In the genomic region with DNA sequence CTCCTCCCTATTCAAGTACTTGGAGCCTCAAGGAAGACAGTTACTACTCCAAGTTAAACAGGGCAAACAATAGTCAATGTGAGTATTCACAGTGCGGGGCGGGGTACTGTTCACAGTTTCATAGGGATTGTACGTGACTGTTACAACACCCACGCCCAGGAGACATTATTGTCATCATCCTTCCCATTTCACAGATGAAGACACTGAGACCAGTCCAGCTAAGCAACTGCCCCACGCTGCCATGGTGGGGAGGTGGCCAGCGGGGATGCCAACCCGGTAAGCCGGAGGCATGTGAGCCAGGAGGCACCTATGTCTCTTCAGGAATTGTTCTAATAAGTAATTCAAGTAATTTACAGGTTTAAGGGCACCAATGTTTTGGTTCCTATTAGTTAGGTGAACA, we compare ENCODE assay signal across 8 cellular contexts. TPM values are rescaled to one million over a fixed set of nuclear protein-coding genes. Genes with fewer than 3 reads are reported as not detected.
A peak's percentile ranks its signal among the peaks of the same experiment; 100 is the strongest.
DNase-seq lines count a peak whose midpoint lies in the region; ATAC-seq, FAIRE-seq and TF ChIP-seq lines count a peak whose summit lies in the region.

No MANE protein-coding gene starts in this region.

- ATAC-seq in activated T-cell treated with anti-CD3 and anti-CD28 coated beads, Interleukin-2, amount 50 U/mL, for 4 hours = no peak
- no peak for ATAC-seq in activated B cell treated with CpG ODN at 0.5 μM for 24 hours (ENCODE audit: low read depth)
- no peak for ATAC-seq in stimulated activated naive B cell treated with anti-CD40 and anti-IgM and Interleukin-4, amounts not matched to agents 10 μg/mL and 1 μg/mL and 100 μg/mL, for 72 hours (replicated peaks)
- ATAC-seq in HG02870 (IDR thresholded peaks at IDR 0.05; ENCODE audit: unreplicated experiment) = no peak
- ATAC-seq in HG03025 (IDR thresholded peaks at IDR 0.05; ENCODE audit: low FRiP score, unreplicated experiment) = no peak

- no peak overlapping the region for H3K27ac Mint-ChIP-seq in activated B cell treated with CpG ODN at 0.5 μM for 24 hours
- H3K27ac Mint-ChIP-seq in glutamatergic neuron (ENCODE audit: unreplicated experiment) = no peak overlapping the region
- H3K27ac Mint-ChIP-seq in stimulated activated naive B cell treated with anti-CD40 and anti-IgM and Interleukin-4, amounts not matched to agents 10 μg/mL and 1 μg/mL and 100 μg/mL, for 72 hours = no peak overlapping the region

- no peak for DNase-seq in activated T-cell treated with anti-CD3 and anti-CD28 coated beads, Interleukin-2, amount 50 U/mL, for 4 hours
- no peak for DNase-seq in activated T-cell treated with anti-CD3 and anti-CD28 coated beads, Interleukin-2, amount 50 U/mL, for 1 hour
- DNase-seq in activated B cell treated with CpG ODN at 0.5 μM for 24 hours (no peak), glutamatergic neuron (no peak), GM12892 (ENCODE audit: insufficient read length) (no peak)
- DNase-seq in stimulated activated naive B cell treated with anti-CD40 and anti-IgM and Interleukin-4, amounts not matched to agents 10 μg/mL and 1 μg/mL and 100 μg/mL, for 72 hours = no peak

- peak overlapping the region; percentile 95 for H3K4me3 Mint-ChIP-seq in activated T-cell treated with anti-CD3 and anti-CD28 coated beads, Interleukin-2, amount 50 U/mL, for 4 hours
- peak overlapping the region; percentile 97 for H3K4me3 Mint-ChIP-seq in activated B cell treated with CpG ODN at 0.5 μM for 24 hours
- peak overlapping the region; percentile 98 for H3K4me3 Mint-ChIP-seq in glutamatergic neuron (ENCODE audit: unreplicated experiment)
- H3K4me3 Mint-ChIP-seq in stimulated activated naive B cell treated with anti-CD40 and anti-IgM and Interleukin-4, amounts not matched to agents 10 μg/mL and 1 μg/mL and 100 μg/mL, for 72 hours = peak overlapping the region; percentile 93 to 99

- H3K36me3 Mint-ChIP-seq in activated T-cell treated with anti-CD3 and anti-CD28 coated beads, Interleukin-2, amount 50 U/mL, for 4 hours (ENCODE audit: insufficient read depth) = no peaks in the 10 kb centered on the region
- peaks cover 7% of the 10 kb centered on the region for H3K36me3 Mint-ChIP-seq in activated B cell treated with CpG ODN at 0.5 μM for 24 hours (ENCODE audit: low read depth)
- no peaks in the 10 kb centered on the region for H3K36me3 Mint-ChIP-seq in glutamatergic neuron (ENCODE audit: unreplicated experiment)
- peaks cover 2 to 3% of the 10 kb centered on the region in 2 donors for H3K36me3 Mint-ChIP-seq in stimulated activated naive B cell treated with anti-CD40 and anti-IgM and Interleukin-4, amounts not matched to agents 10 μg/mL and 1 μg/mL and 100 μg/mL, for 72 hours

- no peak for TF ChIP-seq POLR2A in GM12892 (IDR thresholded peaks at IDR 0.05; ENCODE audit: low read depth, low read length)

- intact Hi-C loops in activated B cell treated with CpG ODN at 0.5 μM for 24 hours (cut with micrococcal nuclease) = no loop called here

- FAIRE-seq in GM12892 (lab: Jason Lieb, UNC) = no peak

- H3K27me3 Mint-ChIP-seq in activated T-cell treated with anti-CD3 and anti-CD28 coated beads, Interleukin-2, amount 50 U/mL, for 4 hours (ENCODE audit: low read depth) = peaks cover 2% of the 10 kb centered on the region
- H3K27me3 Mint-ChIP-seq in activated B cell treated with CpG ODN at 0.5 μM for 24 hours = peaks cover 7% of the 10 kb centered on the region
- peaks cover 4% of the 10 kb centered on the region for H3K27me3 Mint-ChIP-seq in glutamatergic neuron (ENCODE audit: unreplicated experiment)
- H3K27me3 Mint-ChIP-seq in stimulated activated naive B cell treated with anti-CD40 and anti-IgM and Interleukin-4, amounts not matched to agents 10 μg/mL and 1 μg/mL and 100 μg/mL, for 72 hours = peaks cover 4 to 6% of the 10 kb centered on the region in 2 donors

- peaks cover 20% of the 10 kb centered on the region for H3K4me1 Mint-ChIP-seq in activated T-cell treated with anti-CD3 and anti-CD28 coated beads, Interleukin-2, amount 50 U/mL, for 4 hours (ENCODE audit: low read depth)
- H3K4me1 Mint-ChIP-seq in activated B cell treated with CpG ODN at 0.5 μM for 24 hours (peaks cover 22% of the 10 kb centered on the region), glutamatergic neuron (ENCODE audit: low read depth, unreplicated experiment) (peaks cover 6% of the 10 kb centered on the region)
- peaks cover 7 to 23% of the 10 kb centered on the region in 2 donors for H3K4me1 Mint-ChIP-seq in stimulated activated naive B cell treated with anti-CD40 and anti-IgM and Interleukin-4, amounts not matched to agents 10 μg/mL and 1 μg/mL and 100 μg/mL, for 72 hours

- POLR2A ChIA-PET in activated B cell treated with CpG ODN at 0.5 μM for 24 hours (lab: Charles Lee) = no interaction called here

- H3K9me3 Mint-ChIP-seq in activated T-cell treated with anti-CD3 and anti-CD28 coated beads, Interleukin-2, amount 50 U/mL, for 4 hours = no peaks in the 10 kb centered on the region
- H3K9me3 Mint-ChIP-seq in activated B cell treated with CpG ODN at 0.5 μM for 24 hours (no peaks in the 10 kb centered on the region), glutamatergic neuron (ENCODE audit: unreplicated experiment) (no peaks in the 10 kb centered on the region)
- H3K9me3 Mint-ChIP-seq in stimulated activated naive B cell treated with anti-CD40 and anti-IgM and Interleukin-4, amounts not matched to agents 10 μg/mL and 1 μg/mL and 100 μg/mL, for 72 hours = no peaks in the 10 kb centered on the region

- TF ChIP-seq CTCF in activated B cell treated with CpG ODN at 0.5 μM for 24 hours (IDR thresholded peaks at IDR 0.05) (no peak), glutamatergic neuron (IDR thresholded peaks at IDR 0.05; ENCODE audit: partially characterized antibody, unreplicated experiment) (no peak)

- CTCF ChIA-PET in activated B cell treated with CpG ODN at 0.5 μM for 24 hours (lab: Charles Lee) = no interaction called here

RNA-seq across cellular contexts. Expression of gene HJURP, which starts 1.0 kb away (rescaled TPM):
- total RNA-seq in activated T-cell treated with anti-CD3 and anti-CD28 coated beads, Interleukin-2, amount 50 U/mL, for 4 hours = 1 to 10 TPM; 4.3 to 6.2 (median 5.8) TPM
- total RNA-seq in activated B cell treated with CpG ODN at 0.5 μM for 24 hours (1.0 and 1.5 TPM in 2 replicates), glutamatergic neuron (ENCODE audit: unreplicated experiment) (6.9 TPM)
- 16.5 TPM for polyA plus RNA-seq in GM12892 (2012; ENCODE audit: missing spikeins)
